Comparison of ENCODE assay signal across 8 cellular contexts in the genomic region with DNA sequence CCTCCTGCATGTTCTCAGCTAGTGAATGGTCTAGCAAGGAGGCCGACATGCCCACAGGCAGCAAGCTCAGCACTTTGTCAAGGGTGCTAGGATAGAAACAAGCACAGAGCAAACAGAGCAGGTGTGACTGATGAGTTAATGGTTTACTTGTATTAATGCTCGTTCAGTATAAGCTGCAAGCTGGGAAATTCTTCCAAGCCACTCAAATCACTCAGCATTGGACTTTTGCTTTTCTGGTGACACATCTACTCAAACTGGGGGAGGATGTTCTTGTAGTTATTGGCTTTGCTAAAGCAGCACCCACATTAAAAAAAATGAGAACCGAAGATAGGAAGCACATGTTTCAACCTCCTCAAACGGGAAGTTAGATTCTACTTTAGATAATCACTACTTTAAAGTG. TPM values are rescaled to one million over a fixed set of nuclear protein-coding genes. Genes with fewer than 3 reads are reported as not detected.
DNase-seq lines count a peak whose midpoint lies in the region; ATAC-seq and TF ChIP-seq lines count a peak whose summit lies in the region.

No MANE protein-coding gene starts in this region.

- no peak overlapping the region for H3K4me3 Mint-ChIP-seq in chondrocyte (ENCODE audit: unreplicated experiment)

- no peaks in the 10 kb centered on the region for H3K36me3 ChIP-seq in OCI-LY7 (ENCODE audit: insufficient read depth, low read length)
- no peaks in the 10 kb centered on the region for H3K36me3 ChIP-seq in mammary epithelial cell (ENCODE audit: insufficient read depth, low read length)

- BruUV-seq in OCI-LY7 (replicated peaks; lab: Mats Ljungman, UMichigan) (no TSS peak), mammary epithelial cell (replicated peaks; lab: Mats Ljungman, UMichigan) (no TSS peak)

- H3K27ac Mint-ChIP-seq in chondrocyte (ENCODE audit: unreplicated experiment) = peak overlapping the region; percentile 37

- H3K36me3 Mint-ChIP-seq in chondrocyte (ENCODE audit: low read depth) = no peaks in the 10 kb centered on the region

- peaks cover 36% of the 10 kb centered on the region for H3K4me1 Mint-ChIP-seq in chondrocyte (ENCODE audit: low read depth)

- H3K9me2 ChIP-seq in OCI-LY7 (ENCODE audit: insufficient read depth, low read length) = no peaks in the 10 kb centered on the region

- H3K9ac ChIP-seq in mammary epithelial cell (ENCODE audit: insufficient read depth, low read length) = no peak overlapping the region

- H3K79me2 ChIP-seq in OCI-LY7 (ENCODE audit: insufficient read depth, low read depth, low read length) (no peaks in the 10 kb centered on the region), mammary epithelial cell (ENCODE audit: insufficient read depth, low read length) (no peaks in the 10 kb centered on the region)

- no peak overlapping the region for H3K4me3 ChIP-seq in GM12865 (ENCODE audit: low read depth, low read length)
- no peak overlapping the region for H3K4me3 ChIP-seq in OCI-LY7 (ENCODE audit: low read depth, low read length, poor library complexity, severe bottlenecking)
- H3K4me3 ChIP-seq in mammary epithelial cell (replicated peaks in 1 of 3; ENCODE audit: insufficient read depth in 1 of 3, low read depth in 2 of 3, low read length in 3 of 3) = no peak overlapping the region

- ATAC-seq in GM21360 (IDR thresholded peaks at IDR 0.05; ENCODE audit: unreplicated experiment) (peak; percentile 56), HG03521 (IDR thresholded peaks at IDR 0.05; ENCODE audit: unreplicated experiment) (peak; percentile 72)

- H3K9me3 Mint-ChIP-seq in chondrocyte (ENCODE audit: low read depth) = no peaks in the 10 kb centered on the region

- dilution Hi-C loops in mammary epithelial cell (cut with HindIII; ENCODE audit: low sequenced_read_pairs) = no loop called here

- H3K27me3 ChIP-seq in mammary epithelial cell (ENCODE audit: insufficient read depth, low read length) = no peaks in the 10 kb centered on the region

- peak; percentile 83 for DNase-seq in GM12865 (ENCODE audit: low read depth)
- DNase-seq in chondrocyte (ENCODE audit: low spot score) = no peak
- no peak for DNase-seq in OCI-LY7 (ENCODE audit: low spot score)
- DNase-seq in NCI-H1930 (lab: John Stamatoyannopoulos, UW) = no peak
- no peak for DNase-seq in mammary epithelial cell
- DNase-seq in activated CD4-positive, CD25-positive, alpha-beta regulatory T cell treated with anti-CD3 and anti-CD28 coated beads, Interleukin-2, amount 50 U/mL, for 72 hours = no peak

- H4K20me1 ChIP-seq in OCI-LY7 (ENCODE audit: insufficient read depth, low read length) (no peaks in the 10 kb centered on the region), mammary epithelial cell (ENCODE audit: insufficient read depth, low read length) (no peaks in the 10 kb centered on the region)

- intact Hi-C loops in OCI-LY7 (cut with micrococcal nuclease; ENCODE audit: unreplicated experiment) (no loop called here), mammary epithelial cell (cut with micrococcal nuclease) (loop anchor here (5.0 kb wide), 1 partner anchor 42 kb away; no protein-coding TSS in a partner anchor)

- H3K4me2 ChIP-seq in OCI-LY7 (ENCODE audit: low read length) (no peak overlapping the region), mammary epithelial cell (ENCODE audit: insufficient read depth, low read depth, low read length) (no peak overlapping the region)

- no peaks in the 10 kb centered on the region for H3K27me3 Mint-ChIP-seq in chondrocyte (ENCODE audit: low read depth)

- WGBS in mammary epithelial cell (ENCODE audit: low coverage, missing lambda C conversion rate) = 77% methylated on average over 4 of the region's 4 CpGs

- in situ Hi-C loops in mammary epithelial cell (cut with MboI; ENCODE audit: low sequenced_read_pairs in 2 of 2) = no loop called here

- CTCF ChIA-PET in OCI-LY7 (lab: Charles Lee; ENCODE audit: unreplicated experiment) (no interaction called here), mammary epithelial cell (lab: Charles Lee; ENCODE audit: low non-redundant PET) (no interaction called here)

- H3K27ac ChIP-seq in OCI-LY7 (ENCODE audit: low read depth, low read length, poor library complexity, severe bottlenecking) (no peak overlapping the region), mammary epithelial cell (ENCODE audit: insufficient read depth, low read depth, low read length) (no peak overlapping the region)

- no peaks in the 10 kb centered on the region for H3K4me1 ChIP-seq in OCI-LY7 (ENCODE audit: insufficient read depth, low read length, poor library complexity, severe bottlenecking)
- peaks cover 22% of the 10 kb centered on the region for H3K4me1 ChIP-seq in mammary epithelial cell (ENCODE audit: insufficient read depth, low read length)

- POLR2A ChIA-PET in OCI-LY7 (lab: Charles Lee) = no interaction called here

- H3K9me3 ChIP-seq in OCI-LY7 (ENCODE audit: low read length) (no peaks in the 10 kb centered on the region), mammary epithelial cell (replicated peaks; ENCODE audit: insufficient read depth, low read length) (no peaks in the 10 kb centered on the region)

- TF ChIP-seq CTCF in GM12865 (IDR thresholded peaks at IDR 0.05; ENCODE audit: insufficient read depth, low read depth, low read length, missing control alignments) = no peak
- TF ChIP-seq CTCF in chondrocyte (IDR thresholded peaks at IDR 0.05) = no peak
- no peak for TF ChIP-seq CTCF in OCI-LY7 (conservative IDR thresholded peaks at IDR 0.05; ENCODE audit: low read length)
- TF ChIP-seq CTCF in mammary epithelial cell (conservative IDR thresholded peaks at IDR 0.05 in 1 of 2, IDR thresholded peaks at IDR 0.05 in 1 of 2; ENCODE audit: extremely low read depth in 1 of 2, insufficient read depth in 1 of 2, low read depth in 1 of 2, low read length in 2 of 2) = no peak

- no peak overlapping the region for H2AFZ ChIP-seq in OCI-LY7 (ENCODE audit: low read length)
- no peak overlapping the region for H2AFZ ChIP-seq in mammary epithelial cell (ENCODE audit: low read depth, low read length)

RNA-seq across cellular contexts. Expression of gene NEDD9, which starts 43.1 kb away (rescaled TPM):
- total RNA-seq in chondrocyte (23.2 to 42.0 TPM (median 25.2 TPM) in 3 replicates), OCI-LY7 (2022) (37.4 and 41.6 TPM in 2 replicates), mammary epithelial cell (10 to 100 TPM in 1 of 2 donors, 1 to 10 TPM in 1; 7.8 to 69.7 TPM)
- total RNA-seq in OCI-LY7 (2014; rRNA removed; shearing (Covaris generic)) = 7.4 and 13.0 TPM in 2 replicates
- polyA plus RNA-seq in mammary epithelial cell = 4.8 TPM
- polyA minus RNA-seq in mammary epithelial cell = 3.5 TPM
